18 cellular contexts compared by ENCODE assay signal in genomic region chr17:69669441-69670178, GRCh38.
DNase-seq lines count a peak whose midpoint lies in the region; ATAC-seq, FAIRE-seq and TF ChIP-seq lines count a peak whose summit lies in the region.
"Had no signal": no experiment of that assay in that cellular context is flagged by ENCODE, and none has a peak within 500 bp of the region (broad histone marks: within the 10 kb centered on the region; RNA-seq: fewer than 3 reads in every experiment).

No MANE protein-coding gene starts in this region.

- no peak for FAIRE-seq in small intestine (lab: Jason Lieb, UNC)
- FAIRE-seq: GM18507 had no signal

- DNase-seq in LHCN-M2 (ENCODE audit: low read depth) (peak; percentile 40), NCI-H2107 treated with DMSO at 0.1 percent for 48 hours (lab: John Stamatoyannopoulos, UW; ENCODE audit: unreplicated experiment) (peak; percentile 90), WTC11 (ENCODE audit: low spot score) (no peak), myocyte (ENCODE audit: low read depth) (peak; percentile 78), small intestine (no peak), NCI-H1048 (lab: John Stamatoyannopoulos, UW) (no peak), DMS114 treated with DMSO at 0.1 percent for 48 hours (lab: John Stamatoyannopoulos, UW; ENCODE audit: unreplicated experiment) (no peak), MM.1S (no peak)
- DNase-seq: activated CD4-positive, alpha-beta T cell treated with anti-CD3 and anti-CD28 coated beads, Interleukin-2, amount 50 U/mL, for 1 hour; activated gamma-delta T cell treated with Interleukin-2 at 50 U/mL for 16 hours; effector memory CD8-positive, alpha-beta T cell; esophagus squamous epithelium; KG1; NCI-H1436 treated with DMSO at 0.1 percent for 48 hours; SIG-M5 had no signal

- H3K27me3 ChIP-seq in small intestine (ENCODE audit: control insufficient read depth in 2 of 2, insufficient read depth in 2 of 2, low read length in 2 of 2) = no peaks in the 10 kb centered on the region
- H3K27me3 ChIP-seq in MM.1S (replicated peaks; ENCODE audit: insufficient read depth, low read length) = no peaks in the 10 kb centered on the region
- H3K27me3 ChIP-seq: esophagus squamous epithelium had no signal

- POLR2A ChIA-PET in WTC11 (lab: Charles Lee) = no interaction called here

- no peaks in the 10 kb centered on the region for H3K27me3 Mint-ChIP-seq in WTC11 (ENCODE audit: low read depth)
- H3K27me3 Mint-ChIP-seq: effector memory CD8-positive, alpha-beta T cell; stimulated activated naive CD8-positive, alpha-beta T cell treated with anti-CD3 and anti-CD28 coated beads, Interleukin-15, Interleukin-2, amounts not matched to agents 100 ng/mL and 50 ng/mL, for 24 hours had no signal

- H4K20me1 ChIP-seq in MM.1S (ENCODE audit: insufficient read depth, low read length) = no peaks in the 10 kb centered on the region

- H3K9ac ChIP-seq in MM.1S (ENCODE audit: low read length) = no peak overlapping the region

- H3K4me3 ChIP-seq in small intestine (ENCODE audit: low read depth in 1 of 2, low read length in 2 of 2) = no peak overlapping the region
- no peak overlapping the region for H3K4me3 ChIP-seq in MM.1S (ENCODE audit: low read length)
- H3K4me3 ChIP-seq: esophagus squamous epithelium, lung had no signal

- no peak overlapping the region for H3K27ac Mint-ChIP-seq in WTC11
- H3K27ac Mint-ChIP-seq: effector memory CD8-positive, alpha-beta T cell; stimulated activated naive CD8-positive, alpha-beta T cell treated with anti-CD3 and anti-CD28 coated beads, Interleukin-15, Interleukin-2, amounts not matched to agents 100 ng/mL and 50 ng/mL, for 24 hours had no signal

- H3F3A ChIP-seq in MM.1S (ENCODE audit: insufficient read depth, low read length) = no peaks in the 10 kb centered on the region

- H3K4me1 ChIP-seq in small intestine (ENCODE audit: control insufficient read depth in 2 of 2, insufficient read depth in 1 of 2, low read depth in 1 of 2, low read length in 1 of 2) = no peaks in the 10 kb centered on the region
- H3K4me1 ChIP-seq in MM.1S (ENCODE audit: low read length) = no peaks in the 10 kb centered on the region
- H3K4me1 ChIP-seq: esophagus squamous epithelium had no signal

- no peak overlapping the region for H2AFZ ChIP-seq in MM.1S (ENCODE audit: low read length)

- H3K4me1 Mint-ChIP-seq in WTC11 = peaks cover 6% of the 10 kb centered on the region; the same call in 1 of the 2 replicates

- H3K9me3 ChIP-seq in small intestine (ENCODE audit: control insufficient read depth, low read depth) = no peaks in the 10 kb centered on the region
- H3K9me3 ChIP-seq in MM.1S (replicated peaks; ENCODE audit: insufficient read depth, low read length) = no peaks in the 10 kb centered on the region
- H3K9me3 ChIP-seq: esophagus squamous epithelium had no signal

- CTCF ChIA-PET in WTC11 (lab: Charles Lee) = no interaction called here

- no peak overlapping the region for H3K4me2 ChIP-seq in MM.1S (ENCODE audit: low read depth, low read length)

- peaks cover 4% of the 10 kb centered on the region; the same call in 1 of the 2 replicates for H3K9me3 Mint-ChIP-seq in WTC11

- no peak overlapping the region for H3K4me3 Mint-ChIP-seq in WTC11
- H3K4me3 Mint-ChIP-seq: effector memory CD8-positive, alpha-beta T cell; stimulated activated naive CD8-positive, alpha-beta T cell treated with anti-CD3 and anti-CD28 coated beads, Interleukin-15, Interleukin-2, amounts not matched to agents 100 ng/mL and 50 ng/mL, for 24 hours had no signal

- no peaks in the 10 kb centered on the region for H3K9me2 ChIP-seq in MM.1S (replicated peaks; ENCODE audit: insufficient read depth, low read length)

- H3K36me3 ChIP-seq in small intestine (ENCODE audit: control insufficient read depth in 2 of 2, insufficient read depth in 2 of 2, low read length in 2 of 2) (no peaks in the 10 kb centered on the region), MM.1S (replicated peaks; ENCODE audit: insufficient read depth, low read length) (no peaks in the 10 kb centered on the region)
- H3K36me3 ChIP-seq: esophagus squamous epithelium had no signal

- no peaks in the 10 kb centered on the region for H3K36me3 Mint-ChIP-seq in WTC11

- TF ChIP-seq CTCF in WTC11 (IDR thresholded peaks at IDR 0.05) = no peak
- TF ChIP-seq CTCF in MM.1S (IDR thresholded peaks at IDR 0.05; ENCODE audit: low read length) = no peak

- H3K27ac ChIP-seq in small intestine (ENCODE audit: low read depth in 1 of 2, low read length in 1 of 2) (no peak overlapping the region), MM.1S (ENCODE audit: low read length) (no peak overlapping the region)
- H3K27ac ChIP-seq: esophagus squamous epithelium had no signal

- ATAC-seq in WTC11 = peak; percentile 28; the same call in 1 of the 2 replicates
- ATAC-seq: effector memory CD8-positive, alpha-beta T cell had no signal

- WGBS in small intestine, 3 donors = 62 to 72% (median 66%) methylated on average over 8 of the region's 8 CpGs

- no peaks in the 10 kb centered on the region for H3K79me2 ChIP-seq in MM.1S (ENCODE audit: low read length)

TF ChIP-seq in WTC11, 78 proteins besides CTCF, POLR2A, EP300 and RAD21:
- no peak for TF ChIP-seq TP53 (CRISPR knock-in tag; IDR thresholded peaks at IDR 0.05)
- TF ChIP-seq ELF4 (CRISPR knock-in tag; IDR thresholded peaks at IDR 0.05; ENCODE audit: low read depth) = no peak
- TF ChIP-seq PREB (CRISPR knock-in tag; IDR thresholded peaks at IDR 0.05; ENCODE audit: borderline replicate concordance) = no peak
- TF ChIP-seq ZNF317 (CRISPR knock-in tag; IDR thresholded peaks at IDR 0.05; ENCODE audit: borderline replicate concordance, low read depth) = no peak
- TF ChIP-seq ZNF671 (CRISPR knock-in tag; IDR thresholded peaks at IDR 0.05) = no peak
- TF ChIP-seq CREB1 (CRISPR knock-in tag; IDR thresholded peaks at IDR 0.05) = no peak
- no peak for TF ChIP-seq TEAD1 (CRISPR knock-in tag; IDR thresholded peaks at IDR 0.05)
- no peak for TF ChIP-seq ZNF416 (CRISPR knock-in tag; IDR thresholded peaks at IDR 0.05)
- no peak for TF ChIP-seq ZSCAN18 (CRISPR knock-in tag; IDR thresholded peaks at IDR 0.05)
- no peak for TF ChIP-seq FOXJ3 (CRISPR knock-in tag; IDR thresholded peaks at IDR 0.05; ENCODE audit: borderline replicate concordance)
- no peak for TF ChIP-seq RORB (CRISPR knock-in tag; IDR thresholded peaks at IDR 0.05)
- no peak for TF ChIP-seq NR3C1 (CRISPR knock-in tag; conservative IDR thresholded peaks at IDR 0.05; ENCODE audit: low read depth)
- TF ChIP-seq, protein P1, sequence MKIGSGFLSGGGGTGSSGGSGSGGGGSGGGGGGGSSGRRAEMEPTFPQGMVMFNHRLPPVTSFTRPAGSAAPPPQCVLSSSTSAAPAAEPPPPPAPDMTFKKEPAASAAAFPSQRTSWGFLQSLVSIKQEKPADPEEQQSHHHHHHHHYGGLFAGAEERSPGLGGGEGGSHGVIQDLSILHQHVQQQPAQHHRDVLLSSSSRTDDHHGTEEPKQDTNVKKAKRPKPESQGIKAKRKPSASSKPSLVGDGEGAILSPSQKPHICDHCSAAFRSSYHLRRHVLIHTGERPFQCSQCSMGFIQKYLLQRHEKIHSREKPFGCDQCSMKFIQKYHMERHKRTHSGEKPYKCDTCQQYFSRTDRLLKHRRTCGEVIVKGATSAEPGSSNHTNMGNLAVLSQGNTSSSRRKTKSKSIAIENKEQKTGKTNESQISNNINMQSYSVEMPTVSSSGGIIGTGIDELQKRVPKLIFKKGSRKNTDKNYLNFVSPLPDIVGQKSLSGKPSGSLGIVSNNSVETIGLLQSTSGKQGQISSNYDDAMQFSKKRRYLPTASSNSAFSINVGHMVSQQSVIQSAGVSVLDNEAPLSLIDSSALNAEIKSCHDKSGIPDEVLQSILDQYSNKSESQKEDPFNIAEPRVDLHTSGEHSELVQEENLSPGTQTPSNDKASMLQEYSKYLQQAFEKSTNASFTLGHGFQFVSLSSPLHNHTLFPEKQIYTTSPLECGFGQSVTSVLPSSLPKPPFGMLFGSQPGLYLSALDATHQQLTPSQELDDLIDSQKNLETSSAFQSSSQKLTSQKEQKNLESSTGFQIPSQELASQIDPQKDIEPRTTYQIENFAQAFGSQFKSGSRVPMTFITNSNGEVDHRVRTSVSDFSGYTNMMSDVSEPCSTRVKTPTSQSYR (CRISPR knock-in tag; IDR thresholded peaks at IDR 0.05) = no peak
- TF ChIP-seq, protein P2, sequence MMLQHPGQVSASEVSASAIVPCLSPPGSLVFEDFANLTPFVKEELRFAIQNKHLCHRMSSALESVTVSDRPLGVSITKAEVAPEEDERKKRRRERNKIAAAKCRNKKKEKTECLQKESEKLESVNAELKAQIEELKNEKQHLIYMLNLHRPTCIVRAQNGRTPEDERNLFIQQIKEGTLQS (CRISPR knock-in tag; conservative IDR thresholded peaks at IDR 0.05) = no peak
- TF ChIP-seq ESRRA (CRISPR knock-in tag; IDR thresholded peaks at IDR 0.05; ENCODE audit: borderline replicate concordance) = no peak
- TF ChIP-seq ATF1 (CRISPR knock-in tag; IDR thresholded peaks at IDR 0.05) = no peak

Comparison
In these comparisons a context has a peak if more than half of its experiments do, and no peak if none do; other contexts are left out.
1. DNase-seq: peak in LHCN-M2 (single experiment), NCI-H2107 treated with DMSO at 0.1 percent for 48 hours (single experiment) and myocyte (single experiment); none in WTC11 (single experiment), small intestine (single experiment), NCI-H1048 (single experiment), DMS114 treated with DMSO at 0.1 percent for 48 hours (single experiment) and MM.1S (single experiment).